In genomic region chr1:145962157-145963102, GRCh38 we compare ENCODE assay signal across 8 cellular contexts. TPM values are rescaled to one million over a fixed set of nuclear protein-coding genes. Genes with fewer than 3 reads are reported as not detected.
DNase-seq lines count a peak whose midpoint lies in the region; ATAC-seq and TF ChIP-seq lines count a peak whose summit lies in the region.

No MANE protein-coding gene starts in this region.

- no peaks in the 10 kb centered on the region for H3K9me2 ChIP-seq in SK-N-SH

- DNase-seq in SK-N-SH (peak; percentile 68), T-helper 9 cell (peak; percentile 13), mesenteric fat pad (ENCODE audit: low spot score) (peak; percentile 87)

- no peaks in the 10 kb centered on the region for H3K27me3 ChIP-seq in SK-N-SH (ENCODE audit: insufficient read depth)
- no peaks in the 10 kb centered on the region for H3K27me3 ChIP-seq in subcutaneous abdominal adipose tissue (ENCODE audit: control insufficient read depth in 5 of 5, insufficient read depth in 4 of 5, low read length in 5 of 5)

- H3K4me2 ChIP-seq in SK-N-SH = peak overlapping the region; percentile 95

- peaks cover 4% of the 10 kb centered on the region; the same call in 1 of the 2 replicates for H3K79me2 ChIP-seq in SK-N-SH (ENCODE audit: insufficient read depth)

- H3K4me1 ChIP-seq in SK-N-SH (ENCODE audit: control insufficient read depth in 1 of 2, insufficient read depth in 2 of 2, low read depth in 1 of 2, low read length in 1 of 2) = peaks cover 25 to 45% of the 10 kb centered on the region in 2 experiments
- H3K4me1 ChIP-seq in subcutaneous abdominal adipose tissue (ENCODE audit: control insufficient read depth in 5 of 5, insufficient read depth in 5 of 5, low read length in 5 of 5) = peaks cover 11 to 65% (median 63%) of the 10 kb centered on the region in 5 donors

- WGBS in SK-N-SH (ENCODE audit: low lambda C conversion rate) = 38% methylated on average over 15 of the region's 36 CpGs

- peaks cover 29% of the 10 kb centered on the region for H3F3A ChIP-seq in SK-N-SH (replicated peaks; ENCODE audit: insufficient read depth)

- H3K27ac ChIP-seq in SK-N-SH (ENCODE audit: low read depth in 2 of 2, low read length in 1 of 2) (peak overlapping the region; percentile 83 to 98), subcutaneous abdominal adipose tissue (ENCODE audit: low read depth, low read length) (peak overlapping the region; percentile 90)

- no peaks in the 10 kb centered on the region for H4K20me1 ChIP-seq in SK-N-SH (ENCODE audit: insufficient read depth)

- H3K27me3 Mint-ChIP-seq in dendritic cell treated with granulocyte-macrophage colony-stimulating factor and Interleukin-4, amounts not matched to agents 40 ng/mL and 50 ng/mL, for 4 days = peaks cover 29% of the 10 kb centered on the region

- H3K36me3 Mint-ChIP-seq in dendritic cell treated with granulocyte-macrophage colony-stimulating factor and Interleukin-4, amounts not matched to agents 40 ng/mL and 50 ng/mL, for 4 days (ENCODE audit: low read depth) = peaks cover 21% of the 10 kb centered on the region

- H3K27ac Mint-ChIP-seq in dendritic cell treated with granulocyte-macrophage colony-stimulating factor and Interleukin-4, amounts not matched to agents 40 ng/mL and 50 ng/mL, for 4 days = peak overlapping the region; percentile 60

- POLR2A ChIA-PET in SK-N-SH (lab: Yijun Ruan, JAX) = interaction anchor here (0.6 to 3.8 kb wide), 2 partner anchors 35 to 89 kb away, joined by 3 to 31 read pairs; partner anchors contain the start of gene RBM8A

- no peak for TF ChIP-seq RAD21 in SK-N-SH (IDR thresholded peaks at IDR 0.05; ENCODE audit: low read length)

- CTCF ChIA-PET in SK-N-SH (lab: Yijun Ruan, JAX) = interaction anchor here (0.6 to 3.3 kb wide), 6 partner anchors 15 to 117 kb away, joined by 3 to 16 read pairs (median 4); partner anchors contain the start of gene NUDT17

- H3K9me3 ChIP-seq in SK-N-SH (no peaks in the 10 kb centered on the region), subcutaneous abdominal adipose tissue (ENCODE audit: control insufficient read depth in 5 of 5, low read length in 5 of 5) (peaks cover 0 to 4% (median 1%) of the 10 kb centered on the region in 5 donors)

- intact Hi-C loops in dendritic cell treated with granulocyte-macrophage colony-stimulating factor and Interleukin-4, amounts not matched to agents 40 ng/mL and 50 ng/mL, for 4 days (cut with micrococcal nuclease) = no loop called here

- H3K9ac ChIP-seq in SK-N-SH = peak overlapping the region; percentile 58; the same call in 1 of the 2 replicates
- peak overlapping the region in 4 of 5 donors; percentile 33 to 90 (median 58) for H3K9ac ChIP-seq in subcutaneous abdominal adipose tissue (ENCODE audit: low read length in 5 of 5)

- peaks cover 0 to 5% of the 10 kb centered on the region in 2 experiments for H3K36me3 ChIP-seq in SK-N-SH (replicated peaks in 1 of 2; ENCODE audit: control insufficient read depth in 1 of 2, insufficient read depth in 2 of 2, low read length in 1 of 2)
- no peaks in the 10 kb centered on the region for H3K36me3 ChIP-seq in subcutaneous abdominal adipose tissue (ENCODE audit: control insufficient read depth in 5 of 5, insufficient read depth in 5 of 5, low read length in 5 of 5)

- TF ChIP-seq EP300 in SK-N-SH (IDR thresholded peaks at IDR 0.05; ENCODE audit: borderline replicate concordance in 1 of 2, low read depth in 1 of 2, low read length in 1 of 2) = no peak

- H3K9me3 Mint-ChIP-seq in dendritic cell treated with granulocyte-macrophage colony-stimulating factor and Interleukin-4, amounts not matched to agents 40 ng/mL and 50 ng/mL, for 4 days = peaks cover 6% of the 10 kb centered on the region

- H3K4me1 Mint-ChIP-seq in dendritic cell treated with granulocyte-macrophage colony-stimulating factor and Interleukin-4, amounts not matched to agents 40 ng/mL and 50 ng/mL, for 4 days (ENCODE audit: low read depth) = peaks cover 73% of the 10 kb centered on the region

- H3K4me3 ChIP-seq in SK-N-SH (ENCODE audit: low read depth in 2 of 2, low read length in 1 of 2) (peak overlapping the region; percentile 76 to 78), subcutaneous abdominal adipose tissue (ENCODE audit: low read depth in 1 of 5, low read length in 5 of 5) (peak overlapping the region; percentile 80 to 87 (median 81))

- H2AFZ ChIP-seq in SK-N-SH (ENCODE audit: low read depth) = peak overlapping the region; percentile 77

- ATAC-seq in SK-N-SH treated with all-trans-retinoic acid at 6 μM for 48 hours = no peak
- no peak for ATAC-seq in GM19351 (IDR thresholded peaks at IDR 0.05; ENCODE audit: unreplicated experiment)
- no peak for ATAC-seq in GM19397 (IDR thresholded peaks at IDR 0.05; ENCODE audit: unreplicated experiment)

- TF ChIP-seq CTCF in SK-N-SH (IDR thresholded peaks at IDR 0.05) = no peak

- H3K4me3 Mint-ChIP-seq in dendritic cell treated with granulocyte-macrophage colony-stimulating factor and Interleukin-4, amounts not matched to agents 40 ng/mL and 50 ng/mL, for 4 days = peak overlapping the region; percentile 78

TF ChIP-seq in SK-N-SH, 30 proteins besides CTCF, POLR2A, EP300 and RAD21:
- TF ChIP-seq TAF1 (IDR thresholded peaks at IDR 0.05; ENCODE audit: borderline replicate concordance, low read depth, low read length) (0 out of 2 replicates have a peak, but pooled peaks have one; percentile 19), MAX (IDR thresholded peaks at IDR 0.05; ENCODE audit: low read depth) (0 out of 2 replicates have a peak, but pooled peaks have one; percentile 0), MEF2A (IDR thresholded peaks at IDR 0.05; ENCODE audit: borderline replicate concordance, low read depth) (peak; percentile 72; the same call in 1 of the 2 replicates), RFX5 (IDR thresholded peaks at IDR 0.05; ENCODE audit: low read length) (no peak)

TF ChIP-seq in SK-N-SH treated with all-trans-retinoic acid at 6 μM for 48 hours, 23 proteins besides CTCF, POLR2A, EP300 and RAD21 (continues in another document):
- TF ChIP-seq CSDC2 (CRISPR knock-in tag; IDR thresholded peaks at IDR 0.05) = no peak
- TF ChIP-seq ARNTL (CRISPR knock-in tag; IDR thresholded peaks at IDR 0.05; ENCODE audit: borderline replicate concordance, low read depth) = no peak
- TF ChIP-seq TOX (CRISPR knock-in tag; IDR thresholded peaks at IDR 0.05; ENCODE audit: borderline replicate concordance) = no peak
- TF ChIP-seq OSR1 (CRISPR knock-in tag; IDR thresholded peaks at IDR 0.05) = no peak
- no peak for TF ChIP-seq TCF4 (CRISPR knock-in tag; IDR thresholded peaks at IDR 0.05; ENCODE audit: borderline replicate concordance)
- TF ChIP-seq ZNF70 (CRISPR knock-in tag; IDR thresholded peaks at IDR 0.05) = no peak
- TF ChIP-seq ESRRG (CRISPR knock-in tag; IDR thresholded peaks at IDR 0.05) = no peak
- TF ChIP-seq SNAI2 (CRISPR knock-in tag; IDR thresholded peaks at IDR 0.05) = no peak
- no peak for TF ChIP-seq POU6F1 (CRISPR knock-in tag; IDR thresholded peaks at IDR 0.05; ENCODE audit: borderline replicate concordance, low read depth)

RNA-seq across cellular contexts. Expression of gene ANKRD34A, which starts 1.9 kb away (rescaled TPM):
- polyA plus RNA-seq in SK-N-SH (2012; rRNA removed) = 2.6 and 3.6 TPM in 2 replicates
- 1.7 and 2.4 TPM in 2 replicates for polyA plus RNA-seq in SK-N-SH (2012; cell fraction: cytosol; rRNA removed)
- polyA plus RNA-seq in SK-N-SH (2012; cell fraction: nucleus; rRNA removed) = 9.4 and 13.1 TPM in 2 replicates
- total RNA-seq in mesenteric fat pad = 0.74 TPM

RNA-seq across cellular contexts. Expression of gene POLR3GL, which starts 2.1 kb away (rescaled TPM):
- 15.8 and 17.3 TPM in 2 replicates for polyA plus RNA-seq in SK-N-SH (2012; rRNA removed)
- 18.3 and 24.3 TPM in 2 replicates for polyA plus RNA-seq in SK-N-SH (2012; cell fraction: cytosol; rRNA removed)
- 12.2 and 13.1 TPM in 2 replicates for polyA plus RNA-seq in SK-N-SH (2012; cell fraction: nucleus; rRNA removed)
- 30.7 TPM for total RNA-seq in mesenteric fat pad

RNA-seq across cellular contexts. Expression of gene LIX1L, which starts 4.6 kb away (rescaled TPM):
- 39.1 and 39.4 TPM in 2 replicates for polyA plus RNA-seq in SK-N-SH (2012; rRNA removed)
- 46.0 and 49.7 TPM in 2 replicates for polyA plus RNA-seq in SK-N-SH (2012; cell fraction: cytosol; rRNA removed)
- polyA plus RNA-seq in SK-N-SH (2012; cell fraction: nucleus; rRNA removed) = 22.1 and 26.1 TPM in 2 replicates
- 26.6 TPM for total RNA-seq in mesenteric fat pad

RNA-seq across cellular contexts. Expression of gene TXNIP, which starts 33.9 kb away (rescaled TPM):
- polyA plus RNA-seq in SK-N-SH (2012; rRNA removed) = 44.6 and 77.3 TPM in 2 replicates
- polyA plus RNA-seq in SK-N-SH (2012; cell fraction: cytosol; rRNA removed) = 60.3 and 73.3 TPM in 2 replicates
- 41.9 and 93.1 TPM in 2 replicates for polyA plus RNA-seq in SK-N-SH (2012; cell fraction: nucleus; rRNA removed)
- 692 TPM for total RNA-seq in mesenteric fat pad

RNA-seq across cellular contexts. Expression of gene RBM8A, which starts 35.1 kb away (rescaled TPM):
- 236 TPM in 2 replicates for polyA plus RNA-seq in SK-N-SH (2012; rRNA removed)
- polyA plus RNA-seq in SK-N-SH (2012; cell fraction: cytosol; rRNA removed) = 306 and 395 TPM in 2 replicates
- 80.7 and 82.7 TPM in 2 replicates for polyA plus RNA-seq in SK-N-SH (2012; cell fraction: nucleus; rRNA removed)
- total RNA-seq in mesenteric fat pad = 110 TPM

Comparison
In these comparisons a context has a peak if more than half of its experiments do, and no peak if none do; other contexts are left out.
1. DNase-seq: peak in every context shown above with its lines; median percentile 87 in mesenteric fat pad; 68 in SK-N-SH; 13 in T-helper 9 cell.